Comparison of ENCODE assay signal across 13 cellular contexts in genomic region chr16:24984903-24985675, GRCh38. TPM values are rescaled to one million over a fixed set of nuclear protein-coding genes. Genes with fewer than 3 reads are reported as not detected.
A peak's percentile ranks its signal among the peaks of the same experiment; 100 is the strongest.
DNase-seq lines count a peak whose midpoint lies in the region; ATAC-seq and TF ChIP-seq lines count a peak whose summit lies in the region.
"Had no signal": no experiment of that assay in that cellular context is flagged by ENCODE, and none has a peak within 500 bp of the region (broad histone marks: within the 10 kb centered on the region; RNA-seq: fewer than 3 reads in every experiment).

No MANE protein-coding gene starts in this region.

- in situ Hi-C loops in GM13977 (cut with MboI; ENCODE audit: low pct_unique_long_range_greater_than_20kb, low sequenced_read_pairs, unreplicated experiment): no loop called here

- 75 to 90% methylated on average over 5 of the region's 5 CpGs for WGBS in esophagus squamous epithelium, 2 donors
- WGBS in aorta, 2 donors: 87 to 90% methylated on average over 5 of the region's 5 CpGs

- peaks cover 10% of the 10 kb centered on the region for H3K36me3 Mint-ChIP-seq in activated naive CD4-positive, alpha-beta T cell treated with anti-CD3 and anti-CD28 coated beads, Interleukin-2, amount 50 U/mL, for 24 hours
- H3K36me3 Mint-ChIP-seq in stimulated activated memory B cell treated with anti-CD40 and anti-IgM and Interleukin-4, amounts not matched to agents 10 μg/mL and 1 μg/mL and 100 μg/mL, for 72 hours: peaks cover 24% of the 10 kb centered on the region

- no peak for TF ChIP-seq POLR2A in esophagus squamous epithelium (IDR thresholded peaks at IDR 0.05)

- TF ChIP-seq CTCF in esophagus squamous epithelium (IDR thresholded peaks at IDR 0.05) (no peak), GM13977 (IDR thresholded peaks at IDR 0.05; ENCODE audit: extremely low read depth, insufficient read depth, missing control alignments) (no peak)

- H3K27ac Mint-ChIP-seq in activated naive CD4-positive, alpha-beta T cell treated with anti-CD3 and anti-CD28 coated beads, Interleukin-2, amount 50 U/mL, for 24 hours: peak overlapping the region; percentile 48
- H3K27ac Mint-ChIP-seq in stimulated activated memory B cell treated with anti-CD40 and anti-IgM and Interleukin-4, amounts not matched to agents 10 μg/mL and 1 μg/mL and 100 μg/mL, for 72 hours: peak overlapping the region; percentile 75

- no peaks in the 10 kb centered on the region for H3K27me3 ChIP-seq in esophagus squamous epithelium
- no peaks in the 10 kb centered on the region for H3K27me3 ChIP-seq in aorta (ENCODE audit: control insufficient read depth in 1 of 2, insufficient read depth in 2 of 2, low read length in 1 of 2)
- H3K27me3 ChIP-seq: foreskin keratinocyte had no signal

- intact Hi-C loops in esophagus squamous epithelium (cut with DNase I) (no loop called here), aorta (cut with DNase I) (loop anchor here in 1 of 2 donors (5.0 kb wide), 1 partner anchor 32 kb away; the partner anchor contains the start of gene ARHGAP17)

- H3K4me3 Mint-ChIP-seq in activated naive CD4-positive, alpha-beta T cell treated with anti-CD3 and anti-CD28 coated beads, Interleukin-2, amount 50 U/mL, for 24 hours: no peak overlapping the region
- no peak overlapping the region for H3K4me3 Mint-ChIP-seq in stimulated activated memory B cell treated with anti-CD40 and anti-IgM and Interleukin-4, amounts not matched to agents 10 μg/mL and 1 μg/mL and 100 μg/mL, for 72 hours
- H3K4me3 Mint-ChIP-seq: dendritic cell treated with granulocyte-macrophage colony-stimulating factor and Interleukin-4, amounts not matched to agents 40 ng/mL and 50 ng/mL, for 4 days had no signal

- H3K4me3 ChIP-seq in esophagus squamous epithelium: no peak overlapping the region
- H3K4me3 ChIP-seq in aorta (ENCODE audit: low read length in 2 of 2): no peak overlapping the region

- no peaks in the 10 kb centered on the region for H3K36me3 ChIP-seq in esophagus squamous epithelium
- H3K36me3 ChIP-seq in aorta (ENCODE audit: control insufficient read depth in 1 of 2, insufficient read depth in 2 of 2, low read length in 1 of 2): no peaks in the 10 kb centered on the region

- H3K9me3 ChIP-seq in esophagus squamous epithelium: no peaks in the 10 kb centered on the region
- H3K9me3 ChIP-seq in aorta (ENCODE audit: control insufficient read depth, low read length): no peaks in the 10 kb centered on the region

- H3K4me1 ChIP-seq in esophagus squamous epithelium: peaks cover 22 to 97% (median 51%) of the 10 kb centered on the region in 3 donors
- H3K4me1 ChIP-seq in aorta (ENCODE audit: control insufficient read depth in 1 of 2, insufficient read depth in 2 of 2, low read length in 2 of 2): peaks cover 5 to 11% of the 10 kb centered on the region in 2 donors

- DNase-seq in activated naive CD4-positive, alpha-beta T cell treated with anti-CD3 and anti-CD28 coated beads, Interleukin-2, amount 50 U/mL, for 16 hours: no peak
- DNase-seq in NCI-H82 (lab: John Stamatoyannopoulos, UW) (peak; percentile 96), esophagus squamous epithelium (lab: John Stamatoyannopoulos, UW) (no peak), GM13977 (ENCODE audit: low spot score) (no peak), aorta (no peak)
- DNase-seq in effector CD8-positive, alpha-beta T cell (lab: John Stamatoyannopoulos, UW): no peak
- DNase-seq: ACHN; activated naive CD4-positive, alpha-beta T cell treated with Interleukin-2 at 50 U/mL for 16 hours; foreskin keratinocyte; T1000 had no signal

- peak overlapping the region in 3 of 4 donors; percentile 73 to 80 (median 79) for H3K27ac ChIP-seq in esophagus squamous epithelium
- peak overlapping the region in 1 of 2 donors; percentile 62 for H3K27ac ChIP-seq in aorta (ENCODE audit: low read depth in 1 of 2, low read length in 2 of 2)
- H3K27ac ChIP-seq: foreskin keratinocyte had no signal

- peaks cover 4% of the 10 kb centered on the region for H3K9me3 Mint-ChIP-seq in activated naive CD4-positive, alpha-beta T cell treated with anti-CD3 and anti-CD28 coated beads, Interleukin-2, amount 50 U/mL, for 24 hours
- H3K9me3 Mint-ChIP-seq in stimulated activated memory B cell treated with anti-CD40 and anti-IgM and Interleukin-4, amounts not matched to agents 10 μg/mL and 1 μg/mL and 100 μg/mL, for 72 hours: peaks cover 2% of the 10 kb centered on the region
- H3K9me3 Mint-ChIP-seq: dendritic cell treated with granulocyte-macrophage colony-stimulating factor and Interleukin-4, amounts not matched to agents 40 ng/mL and 50 ng/mL, for 4 days had no signal

- ATAC-seq in stimulated activated memory B cell treated with anti-CD40 and anti-IgM and Interleukin-4, amounts not matched to agents 10 μg/mL and 1 μg/mL and 100 μg/mL, for 72 hours: no peak
- no peak for ATAC-seq in aorta (ENCODE audit: low FRiP score)
- ATAC-seq: foreskin keratinocyte had no signal

- H3K4me1 Mint-ChIP-seq in activated naive CD4-positive, alpha-beta T cell treated with anti-CD3 and anti-CD28 coated beads, Interleukin-2, amount 50 U/mL, for 24 hours: peaks cover 82% of the 10 kb centered on the region
- peaks cover 87% of the 10 kb centered on the region for H3K4me1 Mint-ChIP-seq in stimulated activated memory B cell treated with anti-CD40 and anti-IgM and Interleukin-4, amounts not matched to agents 10 μg/mL and 1 μg/mL and 100 μg/mL, for 72 hours

- H3K27me3 Mint-ChIP-seq in activated naive CD4-positive, alpha-beta T cell treated with anti-CD3 and anti-CD28 coated beads, Interleukin-2, amount 50 U/mL, for 24 hours: no peaks in the 10 kb centered on the region
- H3K27me3 Mint-ChIP-seq in stimulated activated memory B cell treated with anti-CD40 and anti-IgM and Interleukin-4, amounts not matched to agents 10 μg/mL and 1 μg/mL and 100 μg/mL, for 72 hours: no peaks in the 10 kb centered on the region
- H3K27me3 Mint-ChIP-seq: dendritic cell treated with granulocyte-macrophage colony-stimulating factor and Interleukin-4, amounts not matched to agents 40 ng/mL and 50 ng/mL, for 4 days had no signal

RNA-seq across cellular contexts. Expression of gene ARHGAP17, which starts 30.1 kb away (rescaled TPM):
- total RNA-seq in esophagus squamous epithelium (10 to 100 TPM; 36.2 to 48.1 (median 43.2) TPM), aorta (100 to 1,000 TPM in 1 of 2 donors, 10 to 100 TPM in 1; 95.8 to 122 TPM)
- 10 to 100 TPM; 12.9 to 56.7 TPM for polyA plus RNA-seq in aorta
